ENCODE assay signal across 8 cellular contexts in the genomic region with DNA sequence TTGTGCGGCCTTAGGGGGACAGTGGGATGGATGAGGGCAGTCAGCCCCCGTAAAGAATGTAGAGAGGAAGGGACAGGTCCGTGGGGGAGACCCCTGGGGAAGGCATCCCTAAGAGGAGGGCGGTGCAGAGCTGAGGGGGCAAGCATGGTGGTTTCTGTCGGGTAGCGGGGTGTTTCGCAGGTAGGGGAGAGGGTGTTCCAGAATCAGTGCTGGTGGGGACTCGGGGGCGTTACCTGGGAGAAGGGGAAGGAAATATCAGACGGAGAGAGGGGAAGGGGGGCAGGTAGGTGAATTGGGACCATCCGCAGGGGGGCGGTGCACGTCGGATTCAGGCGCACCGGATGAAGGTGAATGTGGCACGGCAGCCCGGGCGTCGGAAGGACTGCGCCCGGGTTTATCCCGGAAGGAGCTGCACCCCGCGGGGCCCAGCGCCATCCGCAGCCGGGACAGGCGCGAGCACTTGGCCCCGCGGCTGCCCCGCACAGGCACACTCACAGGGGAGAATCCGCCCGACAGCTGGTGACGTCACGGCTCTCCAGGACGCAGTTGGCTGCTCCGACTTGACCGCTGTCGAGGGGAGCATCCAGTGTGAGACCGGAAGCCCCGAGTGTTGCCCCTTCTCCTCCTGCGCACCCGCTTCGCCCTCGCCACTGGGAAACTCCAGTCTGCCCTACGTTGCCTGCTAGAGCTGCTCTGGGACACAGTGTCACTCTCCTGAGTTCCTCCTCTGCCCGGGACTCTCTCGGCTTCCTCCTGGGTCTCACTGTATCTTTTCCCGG. TPM values are rescaled to one million over a fixed set of nuclear protein-coding genes. Genes with fewer than 3 reads are reported as not detected.
A peak's percentile ranks its signal among the peaks of the same experiment; 100 is the strongest.
DNase-seq lines count a peak whose midpoint lies in the region; ATAC-seq and TF ChIP-seq lines count a peak whose summit lies in the region.

No MANE protein-coding gene starts in this region.

- H3K4me3 ChIP-seq in DND-41 (ENCODE audit: low read depth in 1 of 2, low read length in 2 of 2): no peak overlapping the region
- no peak overlapping the region for H3K4me3 ChIP-seq in body of pancreas

- H2AFZ ChIP-seq in DND-41 (ENCODE audit: low read depth, low read length): no peak overlapping the region

- peak in 1 of 3 donors; percentile 41 for TF ChIP-seq POLR2A in body of pancreas (IDR thresholded peaks at IDR 0.05)

- no peaks in the 10 kb centered on the region for H3K27me3 ChIP-seq in DND-41 (ENCODE audit: insufficient read depth, low read length, poor library complexity)
- no peaks in the 10 kb centered on the region for H3K27me3 ChIP-seq in body of pancreas

- no peaks in the 10 kb centered on the region for H3K9me3 ChIP-seq in DND-41 (ENCODE audit: insufficient read depth, low read length, severe bottlenecking)
- H3K9me3 ChIP-seq in body of pancreas: no peaks in the 10 kb centered on the region

- no peak for ATAC-seq in DND-41 (ENCODE audit: insufficient read depth, low read depth)
- ATAC-seq in HG02642 (IDR thresholded peaks at IDR 0.05; ENCODE audit: poor library complexity, unreplicated experiment): peak; percentile 37
- peak; percentile 56 for ATAC-seq in body of pancreas
- no peak for ATAC-seq in GM19452 (IDR thresholded peaks at IDR 0.05; ENCODE audit: unreplicated experiment)

- WGBS in body of pancreas, 2 donors: 10 to 23% methylated on average over 31 to 47 of the region's 51 CpGs

- H3K36me3 ChIP-seq in DND-41 (ENCODE audit: insufficient read depth, low read length) (peaks cover 5% of the 10 kb centered on the region; the same call in 1 of the 2 replicates), body of pancreas (replicated peaks in 1 of 2; ENCODE audit: insufficient read depth in 1 of 2, low read depth in 2 of 2) (no peaks in the 10 kb centered on the region)

- DNase-seq in DND-41 (no peak), T-helper 2 cell (peak; percentile 33 to 80 (median 53)), body of pancreas (peak; percentile 53 to 72 (median 66)), iPS-NIHi7 (ENCODE audit: extremely low spot score) (peak; percentile 53), OCI-M1 (lab: John Stamatoyannopoulos, UW) (no peak)
- DNase-seq in stimulated activated CD4-positive, alpha-beta T cell treated with anti-CD3 and anti-CD28 coated beads, Interleukin-15, amount 100 ng/mL, for 1 hour (ENCODE audit: low read depth in 1 of 2, low spot score in 1 of 2): peak; percentile 35 to 42

- H3K4me2 ChIP-seq in DND-41 (ENCODE audit: insufficient read depth, low read length): peak overlapping the region; percentile 71

- H4K20me1 ChIP-seq in DND-41 (ENCODE audit: insufficient read depth, low read length): no peaks in the 10 kb centered on the region

- H3K79me2 ChIP-seq in DND-41 (ENCODE audit: insufficient read depth, low read length): peaks cover 19% of the 10 kb centered on the region

- no peak for TF ChIP-seq CTCF in DND-41 (IDR thresholded peaks at IDR 0.05; ENCODE audit: borderline replicate concordance, extremely low read depth, low read length, poor library complexity, severe bottlenecking)
- TF ChIP-seq CTCF in body of pancreas (IDR thresholded peaks at IDR 0.05): peak in 2 of 7 experiments; percentile 4 to 24

- intact Hi-C loops in body of pancreas (cut with DNase I): no loop called here

- H3K9ac ChIP-seq in DND-41 (ENCODE audit: low read depth, low read length): peak overlapping the region; percentile 70

- peak overlapping the region; percentile 99 for H3K27ac ChIP-seq in DND-41 (ENCODE audit: low read length)
- no peak overlapping the region for H3K27ac ChIP-seq in body of pancreas

- peaks cover 71% of the 10 kb centered on the region for H3K4me1 ChIP-seq in DND-41 (ENCODE audit: insufficient read depth, low read length)
- H3K4me1 ChIP-seq in body of pancreas: peaks cover 14% of the 10 kb centered on the region

RNA-seq across cellular contexts. Expression of a gene that starts 1.3 kb away (rescaled TPM):
- 1 to 10 TPM; 3.3 to 3.9 TPM for total RNA-seq in body of pancreas

RNA-seq across cellular contexts. Expression of a gene that starts 11.8 kb away (rescaled TPM):
- total RNA-seq in body of pancreas: 10 to 100 TPM; 13.0 to 20.1 TPM

RNA-seq across cellular contexts. Expression of a gene that starts 33.9 kb away (rescaled TPM):
- under 1 TPM in 1 of 2 donors, not detected in 1; 0.26 TPM for total RNA-seq in body of pancreas

RNA-seq across cellular contexts. Expression of a gene that starts 40.9 kb away (rescaled TPM):
- 1,000 to 10,000 TPM in 1 of 2 donors, 100 to 1,000 TPM in 1; 887 to 2,577 TPM for total RNA-seq in body of pancreas

RNA-seq across cellular contexts. Expression of a gene that starts 41.2 kb away (rescaled TPM):
- 10 to 100 TPM; 15.8 to 42.2 TPM for total RNA-seq in body of pancreas

Comparison
In these comparisons a context has a peak if more than half of its experiments do, and no peak if none do; other contexts are left out.
1. ATAC-seq: peak in HG02642 (single experiment) and body of pancreas (single experiment); none in DND-41 (single experiment) and GM19452 (single experiment).
2. DNase-seq: peak in T-helper 2 cell (5 of 5), body of pancreas (4 of 4), iPS-NIHi7 (single experiment) and stimulated activated CD4-positive, alpha-beta T cell treated with anti-CD3 and anti-CD28 coated beads, Interleukin-15, amount 100 ng/mL, for 1 hour (2 of 2); none in DND-41 (single experiment) and OCI-M1 (single experiment).